Comparison of ENCODE assay signal across 15 cellular contexts in genomic region chr10:79131730-79132644, GRCh38.
A peak's percentile ranks its signal among the peaks of the same experiment; 100 is the strongest.
DNase-seq lines count a peak whose midpoint lies in the region; ATAC-seq and TF ChIP-seq lines count a peak whose summit lies in the region.
"Had no signal": no experiment of that assay in that cellular context is flagged by ENCODE, and none has a peak within 500 bp of the region (broad histone marks: within the 10 kb centered on the region; RNA-seq: fewer than 3 reads in every experiment).

No MANE protein-coding gene starts in this region.

- H3K36me3 ChIP-seq in cardiac muscle cell: no peaks in the 10 kb centered on the region
- peaks cover 38% of the 10 kb centered on the region for H3K36me3 ChIP-seq in NT2/D1 (ENCODE audit: insufficient read depth, insufficient read length, low read length)
- peaks cover 13% of the 10 kb centered on the region for H3K36me3 ChIP-seq in iPS-15b (ENCODE audit: control insufficient read depth, insufficient read depth, low read length)
- peaks cover 0 to 10% of the 10 kb centered on the region in 2 donors for H3K36me3 ChIP-seq in stomach smooth muscle (ENCODE audit: control insufficient read depth in 2 of 2, insufficient read depth in 2 of 2, low read length in 2 of 2)

- H3K27ac ChIP-seq in cardiac muscle cell: peak overlapping the region; percentile 99
- peak overlapping the region; percentile 41 for H3K27ac ChIP-seq in stomach smooth muscle (ENCODE audit: low read length)

- TF ChIP-seq CTCF in cardiac muscle cell (IDR thresholded peaks at IDR 0.05; ENCODE audit: low read depth, low read length): no peak

- H3K4me1 ChIP-seq in cardiac muscle cell (ENCODE audit: low read depth) (peaks cover 96% of the 10 kb centered on the region), NT2/D1 (ENCODE audit: insufficient read depth, insufficient read length) (peaks cover 40% of the 10 kb centered on the region), iPS-15b (ENCODE audit: control insufficient read depth, insufficient read depth, low read length) (peaks cover 41% of the 10 kb centered on the region), stomach smooth muscle (ENCODE audit: control insufficient read depth, insufficient read depth, low read length) (peaks cover 78% of the 10 kb centered on the region)

- H3K9me3 ChIP-seq in cardiac muscle cell (ENCODE audit: low read depth): no peaks in the 10 kb centered on the region
- H3K9me3 ChIP-seq in NT2/D1 (ENCODE audit: insufficient read depth, low read length): no peaks in the 10 kb centered on the region
- no peaks in the 10 kb centered on the region for H3K9me3 ChIP-seq in iPS-15b (ENCODE audit: control insufficient read depth, insufficient read depth, low read length)
- H3K9me3 ChIP-seq in stomach smooth muscle (ENCODE audit: control insufficient read depth in 2 of 2, low read length in 2 of 2): no peaks in the 10 kb centered on the region

- DNase-seq in cardiac muscle cell (ENCODE audit: low read depth in 1 of 2, low spot score in 1 of 2) (no peak), Right ventricle myocardium inferior (ENCODE audit: missing footprints) (no peak), NT2/D1 (ENCODE audit: low read depth, low spot score) (no peak), H4 (ENCODE audit: low spot score) (no peak)
- DNase-seq in activated naive CD4-positive, alpha-beta T cell (lab: John Stamatoyannopoulos, UW): no peak
- DNase-seq: activated CD4-positive, alpha-beta T cell treated with anti-CD3 and anti-CD28 coated beads for 4 hours; activated naive CD8-positive, alpha-beta T cell treated with anti-CD3 and anti-CD28 coated beads, Interleukin-2, amount 10 ng/mL, durations not matched to agents 7 days and 5 days; activated T-cell treated with anti-CD3 and anti-CD28 coated beads for 4 hours; COR-L47; foreskin melanocyte; NCI-H1048; NCI-H748 treated with DMSO at 0.1 percent for 48 hours had no signal

- no peak for ATAC-seq in Right ventricle myocardium inferior
- ATAC-seq in GM18519 (IDR thresholded peaks at IDR 0.05; ENCODE audit: low FRiP score, unreplicated experiment): no peak

- H3K27me3 ChIP-seq in cardiac muscle cell (no peaks in the 10 kb centered on the region), NT2/D1 (ENCODE audit: insufficient read depth, insufficient read length) (no peaks in the 10 kb centered on the region), iPS-15b (ENCODE audit: control insufficient read depth, insufficient read depth, low read length) (no peaks in the 10 kb centered on the region), stomach smooth muscle (ENCODE audit: control insufficient read depth in 1 of 2, insufficient read depth in 2 of 2, low read length in 2 of 2) (no peaks in the 10 kb centered on the region)

- intact Hi-C loops in Right ventricle myocardium inferior (cut with DNase I): no loop called here

- H3K9ac ChIP-seq in NT2/D1 (ENCODE audit: insufficient read length, low read depth) (peak overlapping the region; percentile 50), iPS-15b (ENCODE audit: low read depth, low read length) (peak overlapping the region; percentile 24), stomach smooth muscle (ENCODE audit: low read length in 2 of 2) (no peak overlapping the region)

- no peak overlapping the region for H3K4me3 ChIP-seq in cardiac muscle cell
- no peak overlapping the region for H3K4me3 ChIP-seq in NT2/D1 (ENCODE audit: insufficient read length, low read depth)
- H3K4me3 ChIP-seq in iPS-15b (ENCODE audit: low read depth, low read length): no peak overlapping the region
- no peak overlapping the region for H3K4me3 ChIP-seq in stomach smooth muscle (ENCODE audit: low read length in 2 of 2)

Comparison
In these comparisons a context has a peak if more than half of its experiments do, and no peak if none do; other contexts are left out.
1. H3K9ac ChIP-seq: peak in NT2/D1 (single experiment) and iPS-15b (single experiment); none in stomach smooth muscle (0 of 2).